In genomic region chr19:1315470-1316166, GRCh38 we compare ENCODE assay signal across 8 cellular contexts. TPM values are rescaled to one million over a fixed set of nuclear protein-coding genes. Genes with fewer than 3 reads are reported as not detected.
DNase-seq lines count a peak whose midpoint lies in the region; ATAC-seq and TF ChIP-seq lines count a peak whose summit lies in the region.

No MANE protein-coding gene starts in this region.

- H3K36me3 ChIP-seq in BE2C (no peaks in the 10 kb centered on the region), ectodermal cell (ENCODE audit: control insufficient read depth, insufficient read depth, low read length) (no peaks in the 10 kb centered on the region), lung (ENCODE audit: control insufficient read depth in 2 of 2, insufficient read depth in 2 of 2, low read length in 2 of 2) (no peaks in the 10 kb centered on the region), subcutaneous abdominal adipose tissue (ENCODE audit: control insufficient read depth in 5 of 5, insufficient read depth in 5 of 5, low read length in 5 of 5) (no peaks in the 10 kb centered on the region)

- H3K4me3 Mint-ChIP-seq in T-helper 2 cell treated with Interferon-gamma antibody and Interleukin-4, amounts not matched to agents 5 μg/mL and 100 μg/mL, for 36 hours: no peak overlapping the region

- H3K27ac ChIP-seq in ectodermal cell (ENCODE audit: insufficient read depth, low read depth, low read length, poor library complexity, severe bottlenecking) (no peak overlapping the region), lung (ENCODE audit: low read depth in 1 of 2, low read length in 1 of 2) (no peak overlapping the region), subcutaneous abdominal adipose tissue (ENCODE audit: low read depth, low read length) (no peak overlapping the region)

- no peak overlapping the region for H3K9ac ChIP-seq in subcutaneous abdominal adipose tissue (ENCODE audit: low read length in 5 of 5)

- TF ChIP-seq CTCF in BE2C (IDR thresholded peaks at IDR 0.05; ENCODE audit: low read depth, low read length) (peak; percentile 58), lung (IDR thresholded peaks at IDR 0.05; ENCODE audit: control extremely low read depth, extremely low read depth) (peak; percentile 7)

- H3K27me3 Mint-ChIP-seq in T-helper 2 cell treated with Interferon-gamma antibody and Interleukin-4, amounts not matched to agents 5 μg/mL and 100 μg/mL, for 36 hours (ENCODE audit: low read depth): peaks cover 12% of the 10 kb centered on the region

- H3K36me3 Mint-ChIP-seq in T-helper 2 cell treated with Interferon-gamma antibody and Interleukin-4, amounts not matched to agents 5 μg/mL and 100 μg/mL, for 36 hours (ENCODE audit: low read depth): no peaks in the 10 kb centered on the region

- DNase-seq in BE2C (peak; percentile 78), HCEC 1CT (peak; percentile 30), lung (ENCODE audit: low spot score) (peak; percentile 40), NCI-H2171 (lab: John Stamatoyannopoulos, UW) (no peak)
- peak; percentile 14 for DNase-seq in T-helper 2 cell treated with Interferon-gamma antibody and Interleukin-4, amounts not matched to agents 5 μg/mL and 100 μg/mL, for 36 hours (ENCODE audit: low spot score)

- H3K27me3 ChIP-seq in BE2C (no peaks in the 10 kb centered on the region), ectodermal cell (ENCODE audit: control insufficient read depth, insufficient read depth, low read length, poor library complexity, severe bottlenecking) (peaks cover 21% of the 10 kb centered on the region), lung (ENCODE audit: control insufficient read depth, insufficient read depth) (peaks cover 3% of the 10 kb centered on the region), subcutaneous abdominal adipose tissue (ENCODE audit: control insufficient read depth in 5 of 5, insufficient read depth in 4 of 5, low read length in 5 of 5) (peaks cover 33 to 56% (median 51%) of the 10 kb centered on the region in 5 donors)

- H3K4me3 ChIP-seq in BE2C (ENCODE audit: low read depth, low read length) (peak overlapping the region; percentile 40), ectodermal cell (ENCODE audit: insufficient read depth, low read depth, low read length) (peak overlapping the region; percentile 12), lung (no peak overlapping the region), subcutaneous abdominal adipose tissue (ENCODE audit: low read depth in 1 of 5, low read length in 5 of 5) (peak overlapping the region in 3 of 5 donors; percentile 35 to 49 (median 47))

- ATAC-seq in lung (ENCODE audit: insufficient read depth, low FRiP score) (peak; percentile 34), HG03571 (IDR thresholded peaks at IDR 0.05; ENCODE audit: unreplicated experiment) (no peak)

- H3K9me3 Mint-ChIP-seq in T-helper 2 cell treated with Interferon-gamma antibody and Interleukin-4, amounts not matched to agents 5 μg/mL and 100 μg/mL, for 36 hours: no peaks in the 10 kb centered on the region

- WGBS in ectodermal cell, 2 experiments: 18 to 19% methylated on average over 58 of the region's 58 CpGs
- whole genome bisulfite sequencing in lung, 2 donors: 8 to 10% methylated on average over 52 to 58 of the region's 58 CpGs

- H3K4me1 Mint-ChIP-seq in T-helper 2 cell treated with Interferon-gamma antibody and Interleukin-4, amounts not matched to agents 5 μg/mL and 100 μg/mL, for 36 hours (ENCODE audit: low read depth): no peaks in the 10 kb centered on the region

- H3K27ac Mint-ChIP-seq in T-helper 2 cell treated with Interferon-gamma antibody and Interleukin-4, amounts not matched to agents 5 μg/mL and 100 μg/mL, for 36 hours: no peak overlapping the region

- peaks cover 6% of the 10 kb centered on the region for H3K4me1 ChIP-seq in BE2C
- peaks cover 17% of the 10 kb centered on the region for H3K4me1 ChIP-seq in ectodermal cell (ENCODE audit: control insufficient read depth, insufficient read depth, low read length)
- H3K4me1 ChIP-seq in lung (ENCODE audit: control insufficient read depth in 2 of 2, insufficient read depth in 2 of 2, low read length in 2 of 2): peaks cover 0 to 8% of the 10 kb centered on the region in 2 donors
- H3K4me1 ChIP-seq in subcutaneous abdominal adipose tissue (ENCODE audit: control insufficient read depth in 5 of 5, insufficient read depth in 5 of 5, low read length in 5 of 5): peaks cover 0 to 11% (median 9%) of the 10 kb centered on the region in 5 donors

- no peaks in the 10 kb centered on the region for H3K9me3 ChIP-seq in BE2C
- H3K9me3 ChIP-seq in ectodermal cell (ENCODE audit: control insufficient read depth, low read length): no peaks in the 10 kb centered on the region
- peaks cover 0 to 6% of the 10 kb centered on the region in 2 donors for H3K9me3 ChIP-seq in lung (ENCODE audit: control insufficient read depth in 2 of 2, insufficient read depth in 1 of 2, low read length in 1 of 2)
- no peaks in the 10 kb centered on the region for H3K9me3 ChIP-seq in subcutaneous abdominal adipose tissue (ENCODE audit: control insufficient read depth in 5 of 5, low read length in 5 of 5)

RNA-seq across cellular contexts. Expression of gene EFNA2, which starts 29.9 kb away (rescaled TPM):
- 2.7 TPM for polyA plus RNA-seq in BE2C (2012; ENCODE audit: insufficient read depth, insufficient read length, low read depth)
- 34.3 TPM for polyA plus RNA-seq in ectodermal cell (2013, experiment 1 of 4)
- polyA plus RNA-seq in ectodermal cell (2013, experiment 2 of 4): 34.7 TPM
- 35.1 TPM for polyA plus RNA-seq in ectodermal cell (2013, experiment 3 of 4)
- polyA plus RNA-seq in ectodermal cell (2013, experiment 4 of 4): 33.8 TPM
- total RNA-seq in lung: under 1 TPM in 1 of 2 donors, not detected in 1; 0.37 TPM
- not detected for polyA plus RNA-seq in lung

RNA-seq across cellular contexts. Expression of gene FAM174C, which starts 40.3 kb away (rescaled TPM):
- polyA plus RNA-seq in BE2C (2012; ENCODE audit: insufficient read depth, insufficient read length, low read depth): 224 TPM
- 21.4 TPM for polyA plus RNA-seq in ectodermal cell (2013, experiment 1 of 4)
- 22.6 TPM for polyA plus RNA-seq in ectodermal cell (2013, experiment 2 of 4)
- polyA plus RNA-seq in ectodermal cell (2013, experiment 3 of 4): 23.2 TPM
- 22.3 TPM for polyA plus RNA-seq in ectodermal cell (2013, experiment 4 of 4)
- total RNA-seq in lung: 10 to 100 TPM; 17.5 to 66.5 TPM
- polyA plus RNA-seq in lung: 10 to 100 TPM; 72.3 to 89.3 TPM

RNA-seq across cellular contexts. Expression of gene CIRBP, which starts 46.5 kb away (rescaled TPM):
- 385 TPM for polyA plus RNA-seq in BE2C (2012; ENCODE audit: insufficient read depth, insufficient read length, low read depth)
- 532 TPM for polyA plus RNA-seq in ectodermal cell (2013, experiment 1 of 4)
- polyA plus RNA-seq in ectodermal cell (2013, experiment 2 of 4): 509 TPM
- polyA plus RNA-seq in ectodermal cell (2013, experiment 3 of 4): 334 TPM
- polyA plus RNA-seq in ectodermal cell (2013, experiment 4 of 4): 373 TPM
- 100 to 1,000 TPM; 435 to 443 TPM for total RNA-seq in lung
- polyA plus RNA-seq in lung: 100 to 1,000 TPM; 313 to 488 TPM
